ENCODE assay signal across 1 cellular context in the genomic region with DNA sequence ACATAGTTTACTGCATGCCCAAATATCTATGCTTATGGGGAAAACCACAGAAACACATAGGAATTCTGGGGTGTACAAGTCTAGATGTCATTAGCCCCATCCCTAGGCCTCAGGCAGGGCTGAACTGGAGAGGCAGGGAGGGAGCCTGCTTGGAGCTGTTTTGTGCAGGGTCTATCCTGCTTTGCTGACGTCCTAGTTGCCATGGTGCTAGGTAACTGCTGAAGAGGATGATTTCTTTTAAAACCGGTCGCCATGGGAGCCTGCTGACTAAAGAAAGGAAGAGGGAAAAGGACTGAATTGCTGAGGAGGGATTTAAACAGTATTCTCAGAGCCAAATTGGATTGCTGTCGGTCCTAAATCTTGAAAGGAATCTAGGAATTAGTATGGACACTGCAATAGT.
TF ChIP-seq lines count a peak whose summit lies in the region.

No MANE protein-coding gene starts in this region.

TF ChIP-seq in H1, 55 proteins besides CTCF, POLR2A, EP300 and RAD21 (continued from another document):
- TF ChIP-seq CREB1 (IDR thresholded peaks at IDR 0.05) (peak; percentile 57; the same call in 1 of the 2 replicates), RFX5 (IDR thresholded peaks at IDR 0.05; ENCODE audit: borderline replicate concordance, low read depth, low read length) (peak; percentile 65; the same call in 1 of the 2 replicates), TAF1 (IDR thresholded peaks at IDR 0.05; ENCODE audit: low read depth, low read length) (peak; percentile 39; the same call in 1 of the 2 replicates), GABPA (IDR thresholded peaks at IDR 0.05; ENCODE audit: borderline replicate concordance, insufficient read depth, low read length) (no peak), BRCA1 (IDR thresholded peaks at IDR 0.05; ENCODE audit: low read depth, low read length) (no peak)
